ENCODE assay signal across 22 cellular contexts in the genomic region with DNA sequence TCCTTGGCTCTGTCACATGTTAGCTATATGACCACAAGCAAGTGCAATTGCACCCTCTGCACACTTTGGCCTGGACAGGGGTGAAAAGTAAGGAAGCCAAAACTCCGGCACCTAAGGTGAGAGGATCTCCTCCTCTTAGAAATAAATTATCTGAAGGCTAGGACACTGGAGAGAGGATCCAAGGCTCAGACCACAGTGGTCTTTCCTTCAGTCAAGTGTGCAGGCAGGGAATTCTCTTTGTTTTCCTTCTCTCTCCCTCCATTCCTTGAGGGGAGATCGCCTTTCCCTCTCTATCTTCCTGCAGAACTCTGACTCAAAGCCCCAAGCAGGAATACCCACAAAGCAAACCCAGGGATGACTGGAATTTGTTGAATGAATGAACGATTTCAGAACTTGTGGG. TPM values are rescaled to one million over a fixed set of nuclear protein-coding genes. Genes with fewer than 3 reads are reported as not detected.
A peak's percentile ranks its signal among the peaks of the same experiment; 100 is the strongest.
DNase-seq lines count a peak whose midpoint lies in the region; ATAC-seq and TF ChIP-seq lines count a peak whose summit lies in the region.
"Had no signal": no experiment of that assay in that cellular context is flagged by ENCODE, and none has a peak within 500 bp of the region (broad histone marks: within the 10 kb centered on the region; RNA-seq: fewer than 3 reads in every experiment).

No MANE protein-coding gene starts in this region.

- CTCF ChIA-PET in HEK293 (lab: Yijun Ruan, JAX), result no interaction called here
- CTCF ChIA-PET in activated CD4-positive, alpha-beta memory T cell treated with anti-CD3 and anti-CD28 coated beads, Interleukin-2, amount 10 ng/mL, durations not matched to agents 7 days and 5 days (lab: Charles Lee), result no interaction called here

- H3K27me3 Mint-ChIP-seq in activated CD4-positive, alpha-beta memory T cell treated with anti-CD3 and anti-CD28 coated beads, Interleukin-2, amount 10 ng/mL, durations not matched to agents 7 days and 5 days, result peaks cover 57% of the 10 kb centered on the region

- H3K36me3 ChIP-seq in HEK293 (ENCODE audit: control insufficient read depth in 2 of 2, insufficient read depth in 1 of 2, low read length in 2 of 2) (no peaks in the 10 kb centered on the region), upper lobe of right lung (no peaks in the 10 kb centered on the region)
- H3K36me3 ChIP-seq: BE2C, BLaER1 had no signal

- peaks cover 3% of the 10 kb centered on the region for H3K36me3 Mint-ChIP-seq in activated CD4-positive, alpha-beta memory T cell treated with anti-CD3 and anti-CD28 coated beads, Interleukin-2, amount 10 ng/mL, durations not matched to agents 7 days and 5 days (ENCODE audit: low read depth)
- H3K36me3 Mint-ChIP-seq: CD4-positive, CD25-positive, alpha-beta regulatory T cell had no signal

- ATAC-seq in upper lobe of right lung, result peak; percentile 16
- ATAC-seq: GM12878 had no signal

- H3K27ac Mint-ChIP-seq in activated CD4-positive, alpha-beta memory T cell treated with anti-CD3 and anti-CD28 coated beads, Interleukin-2, amount 10 ng/mL, durations not matched to agents 7 days and 5 days, result no peak overlapping the region
- H3K27ac Mint-ChIP-seq: CD4-positive, alpha-beta memory T cell; CD4-positive, CD25-positive, alpha-beta regulatory T cell; CD8-positive, alpha-beta memory T cell had no signal

- intact Hi-C loops in upper lobe of right lung (cut with DNase I), result no loop called here

- H3K4me3 Mint-ChIP-seq in activated CD4-positive, alpha-beta memory T cell treated with anti-CD3 and anti-CD28 coated beads, Interleukin-2, amount 10 ng/mL, durations not matched to agents 7 days and 5 days, result no peak overlapping the region
- H3K4me3 Mint-ChIP-seq: CD4-positive, alpha-beta memory T cell had no signal

- peaks cover 49% of the 10 kb centered on the region for H3K27me3 ChIP-seq in upper lobe of right lung

- TF ChIP-seq CTCF in HEK293 (tag by site-specific recombination; IDR thresholded peaks at IDR 0.05) (no peak), upper lobe of right lung (IDR thresholded peaks at IDR 0.05) (no peak), foreskin fibroblast (IDR thresholded peaks at IDR 0.05; ENCODE audit: low read depth, low read length) (no peak)

- peaks cover 12% of the 10 kb centered on the region for H3K4me1 Mint-ChIP-seq in activated CD4-positive, alpha-beta memory T cell treated with anti-CD3 and anti-CD28 coated beads, Interleukin-2, amount 10 ng/mL, durations not matched to agents 7 days and 5 days

- H3K9me3 ChIP-seq in HEK293 (ENCODE audit: control insufficient read depth, insufficient read depth, low read depth, low read length), result no peaks in the 10 kb centered on the region
- H3K9me3 ChIP-seq in upper lobe of right lung, result no peaks in the 10 kb centered on the region
- H3K9me3 ChIP-seq: BE2C, BLaER1 had no signal

- H3K9me3 Mint-ChIP-seq in activated CD4-positive, alpha-beta memory T cell treated with anti-CD3 and anti-CD28 coated beads, Interleukin-2, amount 10 ng/mL, durations not matched to agents 7 days and 5 days, result no peaks in the 10 kb centered on the region
- H3K9me3 Mint-ChIP-seq: CD8-positive, alpha-beta memory T cell had no signal

- H3K4me3 ChIP-seq in HEK293 (ENCODE audit: low read depth, low read length), result no peak overlapping the region
- no peak overlapping the region for H3K4me3 ChIP-seq in upper lobe of right lung
- no peak overlapping the region for H3K4me3 ChIP-seq in foreskin fibroblast (ENCODE audit: low read depth in 1 of 2, low read length in 2 of 2)
- H3K4me3 ChIP-seq: BLaER1, GM12878 had no signal

- POLR2A ChIA-PET in HEK293 (lab: Yijun Ruan, JAX), result interaction anchor here (0.9 kb wide), 1 partner anchor 13 kb away, joined by 3 read pairs; no protein-coding TSS in a partner anchor
- POLR2A ChIA-PET in activated CD4-positive, alpha-beta memory T cell treated with anti-CD3 and anti-CD28 coated beads, Interleukin-2, amount 10 ng/mL, durations not matched to agents 7 days and 5 days (lab: Charles Lee), result no interaction called here

- no peak for DNase-seq in upper lobe of right lung
- DNase-seq in activated CD4-positive, alpha-beta memory T cell treated with anti-CD3 and anti-CD28 coated beads, Interleukin-2, amount 10 ng/mL, durations not matched to agents 7 days and 5 days, result no peak
- no peak for DNase-seq in foreskin fibroblast
- DNase-seq in germinal center (ENCODE audit: low spot score), result no peak
- DNase-seq: 8988T; ACHN; BE2C; C1 segment of cervical spinal cord; CD4-positive, alpha-beta memory T cell; CD4-positive, CD25-positive, alpha-beta regulatory T cell; CD8-positive, alpha-beta memory T cell; COR-L47; DMS 273 treated with DMSO at 0.1 percent for 48 hours; DMS153; DMS53; DMS79; DND-41; EL; GDM1 had no signal

- H3K27ac ChIP-seq in HEK293 (ENCODE audit: extremely low read depth, low read depth, low read length) (no peak overlapping the region), upper lobe of right lung (no peak overlapping the region)
- H3K27ac ChIP-seq: BLaER1 had no signal

- H3K4me1 ChIP-seq in HEK293 (ENCODE audit: control insufficient read depth, insufficient read depth, low read length) (peaks cover 3% of the 10 kb centered on the region), upper lobe of right lung (peaks cover 20% of the 10 kb centered on the region)
- H3K4me1 ChIP-seq: BE2C had no signal

TF ChIP-seq in HEK293, 187 proteins besides CTCF, POLR2A, EP300 and RAD21:
- TF ChIP-seq, protein P1, sequence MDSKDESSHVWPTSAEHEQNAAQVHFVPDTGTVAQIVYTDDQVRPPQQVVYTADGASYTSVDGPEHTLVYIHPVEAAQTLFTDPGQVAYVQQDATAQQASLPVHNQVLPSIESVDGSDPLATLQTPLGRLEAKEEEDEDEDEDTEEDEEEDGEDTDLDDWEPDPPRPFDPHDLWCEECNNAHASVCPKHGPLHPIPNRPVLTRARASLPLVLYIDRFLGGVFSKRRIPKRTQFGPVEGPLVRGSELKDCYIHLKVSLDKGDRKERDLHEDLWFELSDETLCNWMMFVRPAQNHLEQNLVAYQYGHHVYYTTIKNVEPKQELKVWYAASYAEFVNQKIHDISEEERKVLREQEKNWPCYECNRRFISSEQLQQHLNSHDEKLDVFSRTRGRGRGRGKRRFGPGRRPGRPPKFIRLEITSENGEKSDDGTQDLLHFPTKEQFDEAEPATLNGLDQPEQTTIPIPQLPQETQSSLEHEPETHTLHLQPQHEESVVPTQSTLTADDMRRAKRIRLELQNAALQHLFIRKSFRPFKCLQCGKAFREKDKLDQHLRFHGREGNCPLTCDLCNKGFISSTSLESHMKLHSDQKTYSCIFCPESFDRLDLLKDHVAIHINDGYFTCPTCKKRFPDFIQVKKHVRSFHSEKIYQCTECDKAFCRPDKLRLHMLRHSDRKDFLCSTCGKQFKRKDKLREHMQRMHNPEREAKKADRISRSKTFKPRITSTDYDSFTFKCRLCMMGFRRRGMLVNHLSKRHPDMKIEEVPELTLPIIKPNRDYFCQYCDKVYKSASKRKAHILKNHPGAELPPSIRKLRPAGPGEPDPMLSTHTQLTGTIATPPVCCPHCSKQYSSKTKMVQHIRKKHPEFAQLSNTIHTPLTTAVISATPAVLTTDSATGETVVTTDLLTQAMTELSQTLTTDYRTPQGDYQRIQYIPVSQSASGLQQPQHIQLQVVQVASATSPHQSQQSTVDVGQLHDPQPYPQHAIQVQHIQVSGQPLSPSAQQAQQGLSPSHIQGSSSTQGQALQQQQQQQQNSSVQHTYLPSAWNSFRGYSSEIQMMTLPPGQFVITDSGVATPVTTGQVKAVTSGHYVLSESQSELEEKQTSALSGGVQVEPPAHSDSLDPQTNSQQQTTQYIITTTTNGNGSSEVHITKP (tag by site-specific recombination; IDR thresholded peaks at IDR 0.05), result peak; percentile 66; the same call in 1 of the 2 replicates
- no peak for TF ChIP-seq ZNF654 (tag by site-specific recombination; IDR thresholded peaks at IDR 0.05; ENCODE audit: low read depth)
- no peak for TF ChIP-seq OVOL3 (tag by site-specific recombination; IDR thresholded peaks at IDR 0.05)
- no peak for TF ChIP-seq ZNF121 (tag by site-specific recombination; IDR thresholded peaks at IDR 0.05)
- TF ChIP-seq KLF10 (tag by site-specific recombination; IDR thresholded peaks at IDR 0.05), result no peak
TF ChIP-seq in HEK293: peak in this region for 1.

RNA-seq across cellular contexts. Expression of gene MEGF11, which starts 3.1 kb away (rescaled TPM):
- 3.0 TPM for total RNA-seq in upper lobe of right lung
- total RNA-seq in activated CD4-positive, alpha-beta memory T cell treated with anti-CD3 and anti-CD28 coated beads, Interleukin-2, amount 10 ng/mL, durations not matched to agents 7 days and 5 days, result not detected
- total RNA-seq: CD4-positive, alpha-beta memory T cell; CD4-positive, CD25-positive, alpha-beta regulatory T cell; CD8-positive, alpha-beta memory T cell had no signal

RNA-seq across cellular contexts. Expression of gene DIS3L, which starts 36.7 kb away (rescaled TPM):
- 27.1 TPM for total RNA-seq in upper lobe of right lung
- total RNA-seq in activated CD4-positive, alpha-beta memory T cell treated with anti-CD3 and anti-CD28 coated beads, Interleukin-2, amount 10 ng/mL, durations not matched to agents 7 days and 5 days, result 10 to 100 TPM; 24.0 to 24.9 TPM
